8 cellular contexts compared by ENCODE assay signal in genomic region chr6:235763-236360, GRCh38. TPM values are rescaled to one million over a fixed set of nuclear protein-coding genes. Genes with fewer than 3 reads are reported as not detected.
DNase-seq lines count a peak whose midpoint lies in the region; ATAC-seq and TF ChIP-seq lines count a peak whose summit lies in the region.

No MANE protein-coding gene starts in this region.

- peak overlapping the region; percentile 79 to 97 (median 92) for H3K27ac Mint-ChIP-seq in CD8-positive, alpha-beta memory T cell
- peak overlapping the region; percentile 89 for H3K27ac Mint-ChIP-seq in central memory CD8-positive, alpha-beta T cell (ENCODE audit: low read depth)
- peak overlapping the region; percentile 73 to 86 for H3K27ac Mint-ChIP-seq in natural killer cell

- peak overlapping the region; percentile 6 for H3K4me3 ChIP-seq in CD8-positive, alpha-beta memory T cell (ENCODE audit: low read length)
- H3K4me3 ChIP-seq in thyroid gland (replicated peaks in 1 of 3) = no peak overlapping the region

- peak overlapping the region; percentile 61 to 79 (median 71) for H3K4me3 Mint-ChIP-seq in CD8-positive, alpha-beta memory T cell
- H3K4me3 Mint-ChIP-seq in central memory CD8-positive, alpha-beta T cell = peak overlapping the region; percentile 66
- peak overlapping the region; percentile 77 for H3K4me3 Mint-ChIP-seq in natural killer cell

- H3K9me3 ChIP-seq in CD8-positive, alpha-beta memory T cell (ENCODE audit: low read length) = no peaks in the 10 kb centered on the region
- no peaks in the 10 kb centered on the region for H3K9me3 ChIP-seq in thyroid gland

- H3K4me1 ChIP-seq in CD8-positive, alpha-beta memory T cell (ENCODE audit: insufficient read depth, low read length) = peaks cover 26% of the 10 kb centered on the region
- no peaks in the 10 kb centered on the region for H3K4me1 ChIP-seq in thyroid gland

- POLR2A ChIA-PET in CD8-positive, alpha-beta memory T cell (lab: Charles Lee) = interaction anchor here (0.6 kb wide), 1 partner anchor 28 kb away, joined by 6 read pairs; no protein-coding TSS in a partner anchor

- no peak for TF ChIP-seq CTCF in natural killer cell (IDR thresholded peaks at IDR 0.05)
- no peak for TF ChIP-seq CTCF in thyroid gland (IDR thresholded peaks at IDR 0.05)

- H3K4me1 Mint-ChIP-seq in CD8-positive, alpha-beta memory T cell = peaks cover 22 to 26% (median 26%) of the 10 kb centered on the region in 3 donors
- H3K4me1 Mint-ChIP-seq in central memory CD8-positive, alpha-beta T cell = peaks cover 21% of the 10 kb centered on the region
- peaks cover 23 to 24% of the 10 kb centered on the region in 2 donors for H3K4me1 Mint-ChIP-seq in natural killer cell

- no peaks in the 10 kb centered on the region for H3K27me3 ChIP-seq in CD8-positive, alpha-beta memory T cell (ENCODE audit: insufficient read depth, low read length, poor library complexity, severe bottlenecking)
- no peaks in the 10 kb centered on the region for H3K27me3 ChIP-seq in thyroid gland

- peak in 4 of 5 donors; percentile 20 to 65 (median 50) for DNase-seq in CD8-positive, alpha-beta memory T cell
- DNase-seq in RPMI8226 (peak; percentile 83), natural killer cell (no peak), thyroid gland (peak in 1 of 2 donors; percentile 24), erythroblast (lab: John Stamatoyannopoulos, UW) (no peak), substantia nigra (lab: John Stamatoyannopoulos, UW) (no peak)
- peak in 1 of 2 donors; percentile 38 for DNase-seq in central memory CD8-positive, alpha-beta T cell (ENCODE audit: low spot score in 2 of 2)

- CTCF ChIA-PET in CD8-positive, alpha-beta memory T cell (lab: Charles Lee) = interaction anchor here (1.6 to 2.3 kb wide), 2 partner anchors 44 to 55 kb away, joined by 3 to 6 read pairs; no protein-coding TSS in a partner anchor

- no peaks in the 10 kb centered on the region for H3K9me3 Mint-ChIP-seq in CD8-positive, alpha-beta memory T cell
- H3K9me3 Mint-ChIP-seq in central memory CD8-positive, alpha-beta T cell = no peaks in the 10 kb centered on the region
- no peaks in the 10 kb centered on the region for H3K9me3 Mint-ChIP-seq in natural killer cell

- H3K27ac ChIP-seq in CD8-positive, alpha-beta memory T cell (ENCODE audit: low read depth, low read length) = no peak overlapping the region
- peak overlapping the region in 2 of 3 donors; percentile 14 to 18 for H3K27ac ChIP-seq in thyroid gland
- H3K27ac ChIP-seq in substantia nigra (ENCODE audit: low read depth, low read length, poor library complexity, severe bottlenecking) = no peak overlapping the region

- H3K36me3 Mint-ChIP-seq in CD8-positive, alpha-beta memory T cell = no peaks in the 10 kb centered on the region
- peaks cover 5% of the 10 kb centered on the region for H3K36me3 Mint-ChIP-seq in central memory CD8-positive, alpha-beta T cell (ENCODE audit: insufficient read depth)
- H3K36me3 Mint-ChIP-seq in natural killer cell = no peaks in the 10 kb centered on the region

- no peaks in the 10 kb centered on the region for H3K27me3 Mint-ChIP-seq in CD8-positive, alpha-beta memory T cell
- no peaks in the 10 kb centered on the region for H3K27me3 Mint-ChIP-seq in central memory CD8-positive, alpha-beta T cell
- no peaks in the 10 kb centered on the region for H3K27me3 Mint-ChIP-seq in natural killer cell (ENCODE audit: low read depth in 2 of 2)

- 8 to 23% methylated on average over 2 of the region's 2 CpGs for WGBS in thyroid gland, 2 donors

- ATAC-seq in HG02588 (IDR thresholded peaks at IDR 0.05; ENCODE audit: unreplicated experiment) (peak; percentile 44), natural killer cell (peak; percentile 84 to 92 (median 91))
- ATAC-seq in central memory CD8-positive, alpha-beta T cell (replicated peaks; ENCODE audit: extremely low read depth, poor library complexity, severe bottlenecking) = peak; percentile 87

- intact Hi-C loops in natural killer cell (cut with micrococcal nuclease) = loop anchor here (1.0 to 5.0 kb wide), 2 partner anchors 55 to 101 kb away; no protein-coding TSS in a partner anchor
- intact Hi-C loops in thyroid gland (cut with DNase I) = no loop called here

- no peak for TF ChIP-seq POLR2A in thyroid gland (IDR thresholded peaks at IDR 0.05)
- TF ChIP-seq POLR2A in erythroblast (IDR thresholded peaks at IDR 0.05; ENCODE audit: low read length) = no peak

- no peaks in the 10 kb centered on the region for H3K36me3 ChIP-seq in CD8-positive, alpha-beta memory T cell (ENCODE audit: insufficient read depth, low read length)
- H3K36me3 ChIP-seq in thyroid gland = no peaks in the 10 kb centered on the region

RNA-seq across cellular contexts. Expression of gene DUSP22, which starts 56.4 kb away (rescaled TPM):
- 10 to 100 TPM; 24.4 to 25.3 TPM for total RNA-seq in CD8-positive, alpha-beta memory T cell
- 38.5 TPM for polyA plus RNA-seq in CD8-positive, alpha-beta memory T cell
- total RNA-seq in natural killer cell (10 to 100 TPM; 50.4 to 61.5 (median 56.6) TPM), thyroid gland (10 to 100 TPM; 40.4 to 68.8 (median 59.4) TPM)

Comparison
In these comparisons a context has a peak if more than half of its experiments do, and no peak if none do; other contexts are left out.
1. DNase-seq: peak in CD8-positive, alpha-beta memory T cell (4 of 5) and RPMI8226 (single experiment); none in natural killer cell (single experiment), erythroblast (0 of 2) and substantia nigra (0 of 49).
2. H3K27ac ChIP-seq: peak in thyroid gland (2 of 3); none in CD8-positive, alpha-beta memory T cell (single experiment) and substantia nigra (single experiment).
3. Peak in every context shown above with its lines, with median percentiles within 50 percentile points of each other: H3K27ac Mint-ChIP-seq, H3K4me3 Mint-ChIP-seq and ATAC-seq.